In genomic region chr21:41737656-41738324, GRCh38 we compare ENCODE assay signal across 28 cellular contexts. TPM values are rescaled to one million over a fixed set of nuclear protein-coding genes. Genes with fewer than 3 reads are reported as not detected.
"Had no signal": no experiment of that assay in that cellular context is flagged by ENCODE, and none has a peak within 500 bp of the region (broad histone marks: within the 10 kb centered on the region; RNA-seq: fewer than 3 reads in every experiment).

No MANE protein-coding gene starts in this region.

- H3K27ac Mint-ChIP-seq: activated CD4-positive, alpha-beta T cell treated with anti-CD3 and anti-CD28 coated beads for 36 hours; activated CD8-positive, alpha-beta T cell treated with anti-CD3 and anti-CD28 coated beads for 36 hours; activated naive CD4-positive, alpha-beta T cell treated with anti-CD3 and anti-CD28 coated beads, Interleukin-2, amount 10 ng/mL, durations not matched to agents 7 days and 5 days; activated naive CD8-positive, alpha-beta T cell treated with anti-CD3 and anti-CD28 coated beads for 36 hours; activated T-cell treated with anti-CD3 and anti-CD28 coated beads, Interleukin-2, amount 50 U/mL, for 72 hours; activated T-helper 2 cell treated with anti-CD3 and anti-CD28 coated beads, Interferon-gamma antibody, Interleukin-2, Interleukin-4, amounts not matched to agents 10 μg/mL and 5 μg/mL and 100 μg/mL, durations not matched to agents 14 hours and 24 hours and 36 hours had no signal

- ATAC-seq: activated CD4-positive, alpha-beta T cell treated with anti-CD3 and anti-CD28 coated beads for 36 hours; activated CD8-positive, alpha-beta T cell treated with anti-CD3 and anti-CD28 coated beads for 36 hours; activated T-cell treated with anti-CD3 and anti-CD28 coated beads, Interleukin-2, amount 50 U/mL, for 72 hours; Right ventricle myocardium inferior had no signal

- H3K4me3 Mint-ChIP-seq: activated CD4-positive, alpha-beta T cell treated with anti-CD3 and anti-CD28 coated beads for 36 hours; activated CD8-positive, alpha-beta T cell treated with anti-CD3 and anti-CD28 coated beads for 36 hours; activated naive CD4-positive, alpha-beta T cell treated with anti-CD3 and anti-CD28 coated beads, Interleukin-2, amount 10 ng/mL, durations not matched to agents 7 days and 5 days; activated naive CD8-positive, alpha-beta T cell treated with anti-CD3 and anti-CD28 coated beads for 36 hours; activated T-cell treated with anti-CD3 and anti-CD28 coated beads, Interleukin-2, amount 50 U/mL, for 72 hours had no signal

- H3K36me3 Mint-ChIP-seq: activated naive CD4-positive, alpha-beta T cell treated with anti-CD3 and anti-CD28 coated beads, Interleukin-2, amount 10 ng/mL, durations not matched to agents 7 days and 5 days had no signal

- DNase-seq: activated CD4-positive, alpha-beta T cell treated with anti-CD3 and anti-CD28 coated beads for 36 hours; activated CD4-positive, alpha-beta T cell treated with anti-CD3 and anti-CD28 coated beads, Interleukin-2, amount 50 U/mL, for 1 hour; activated CD8-positive, alpha-beta memory T cell treated with anti-CD3 and anti-CD28 coated beads, Interleukin-2, amount 50 U/mL, for 4 hours; activated CD8-positive, alpha-beta T cell treated with anti-CD3 and anti-CD28 coated beads for 36 hours; activated gamma-delta T cell treated with Interleukin-2 at 50 U/mL for 16 hours; activated naive CD4-positive, alpha-beta T cell treated with anti-CD3 and anti-CD28 coated beads, Interleukin-2, amount 10 ng/mL, durations not matched to agents 7 days and 5 days; activated naive CD8-positive, alpha-beta T cell treated with anti-CD3 and anti-CD28 coated beads for 36 hours; activated T-cell treated with anti-CD3 and anti-CD28 coated beads, Interleukin-2, amount 50 U/mL, for 72 hours; adrenal gland; KG1; MG63; MV-4-11; NCI-H1092 treated with DMSO at 0.1 percent for 48 hours; NCI-H1417 treated with DMSO at 0.1 percent for 48 hours; NCI-H1694; NCI-H2029; NCI-H2107; NCI-H510A treated with DMSO at 0.1 percent for 48 hours; NCI-H69; NK-92 treated with Interleukin-12 subunit alpha and Interleukin-12 subunit beta, amount 100 ng/mL, for 24 hours; OCI-M1; RPMI8226; T-helper 1 cell; WERI-Rb-1 had no signal

- H3K4me1 Mint-ChIP-seq: activated CD4-positive, alpha-beta T cell treated with anti-CD3 and anti-CD28 coated beads for 36 hours; activated naive CD4-positive, alpha-beta T cell treated with anti-CD3 and anti-CD28 coated beads, Interleukin-2, amount 10 ng/mL, durations not matched to agents 7 days and 5 days; activated naive CD8-positive, alpha-beta T cell treated with anti-CD3 and anti-CD28 coated beads for 36 hours had no signal

- H3K27me3 Mint-ChIP-seq: activated naive CD8-positive, alpha-beta T cell treated with anti-CD3 and anti-CD28 coated beads for 36 hours had no signal

- H3K9me3 Mint-ChIP-seq: activated naive CD4-positive, alpha-beta T cell treated with anti-CD3 and anti-CD28 coated beads, Interleukin-2, amount 10 ng/mL, durations not matched to agents 7 days and 5 days; activated T-helper 2 cell treated with anti-CD3 and anti-CD28 coated beads, Interferon-gamma antibody, Interleukin-2, Interleukin-4, amounts not matched to agents 10 μg/mL and 5 μg/mL and 100 μg/mL, durations not matched to agents 14 hours and 24 hours and 36 hours had no signal

RNA-seq across cellular contexts. Expression of gene RIPK4, which starts 29.1 kb away (rescaled TPM):
- total RNA-seq: activated T-helper 2 cell treated with anti-CD3 and anti-CD28 coated beads, Interferon-gamma antibody, Interleukin-2, Interleukin-4, amounts not matched to agents 10 μg/mL and 5 μg/mL and 100 μg/mL, durations not matched to agents 14 hours and 24 hours and 36 hours; LHCN-M2; T-helper 2 cell treated with Interferon-gamma antibody and Interleukin-4, amounts not matched to agents 100 ng/mL and 5 ng/mL, for 36 hours had no signal
